ENCODE assay signal across 21 cellular contexts in the genomic region with DNA sequence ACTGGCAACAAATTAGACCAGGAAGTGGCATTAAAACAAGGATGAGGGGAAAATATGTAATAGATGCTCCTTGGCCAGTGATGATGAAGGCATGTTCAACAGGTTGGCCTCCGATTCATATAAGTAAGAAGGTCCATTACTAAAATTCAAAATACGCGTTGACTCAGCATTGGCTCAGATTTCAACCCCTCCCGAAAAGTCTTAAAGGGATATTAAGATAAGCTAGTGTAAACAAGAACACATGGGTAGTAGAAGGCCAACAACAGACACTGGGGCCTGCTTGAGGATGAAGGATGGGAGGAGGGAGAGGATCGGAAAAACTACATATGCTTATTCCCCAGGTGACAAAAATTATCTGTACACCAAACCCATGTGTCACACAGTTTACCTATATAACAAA. TPM values are rescaled to one million over a fixed set of nuclear protein-coding genes. Genes with fewer than 3 reads are reported as not detected.
"Had no signal": no experiment of that assay in that cellular context is flagged by ENCODE, and none has a peak within 500 bp of the region (broad histone marks: within the 10 kb centered on the region; RNA-seq: fewer than 3 reads in every experiment).

No MANE protein-coding gene starts in this region.

- H3K36me3 ChIP-seq: left ventricle myocardium inferior, pancreas, thyroid gland had no signal

- H3K27ac ChIP-seq: left ventricle myocardium inferior, pancreas, thyroid gland, VCaP had no signal

- H3K27ac Mint-ChIP-seq: activated naive CD4-positive, alpha-beta T cell treated with anti-CD3 and anti-CD28 coated beads for 36 hours; activated naive CD8-positive, alpha-beta T cell treated with anti-CD3 and anti-CD28 coated beads, Interleukin-2, amount 50 U/mL, for 24 hours; activated T-helper 2 cell treated with anti-CD3 and anti-CD28 coated beads, Interferon-gamma antibody, Interleukin-2, Interleukin-4, amounts not matched to agents 10 μg/mL and 5 μg/mL and 100 μg/mL, durations not matched to agents 14 hours and 24 hours and 36 hours; memory B cell; naive thymus-derived CD8-positive, alpha-beta T cell; stimulated activated naive B cell treated with anti-CD40 and anti-IgM and Interleukin-4, amounts not matched to agents 10 μg/mL and 1 μg/mL and 100 μg/mL, for 72 hours had no signal

- H3K4me3 ChIP-seq: left ventricle myocardium inferior, pancreas, thyroid gland had no signal

- H3K9me3 Mint-ChIP-seq: activated naive CD4-positive, alpha-beta T cell treated with anti-CD3 and anti-CD28 coated beads for 36 hours; activated naive CD8-positive, alpha-beta T cell treated with anti-CD3 and anti-CD28 coated beads, Interleukin-2, amount 50 U/mL, for 24 hours; activated T-helper 2 cell treated with anti-CD3 and anti-CD28 coated beads, Interferon-gamma antibody, Interleukin-2, Interleukin-4, amounts not matched to agents 10 μg/mL and 5 μg/mL and 100 μg/mL, durations not matched to agents 14 hours and 24 hours and 36 hours; memory B cell; naive thymus-derived CD8-positive, alpha-beta T cell; stimulated activated naive B cell treated with anti-CD40 and anti-IgM and Interleukin-4, amounts not matched to agents 10 μg/mL and 1 μg/mL and 100 μg/mL, for 72 hours had no signal

- H3K4me1 ChIP-seq: left ventricle myocardium inferior, pancreas, thyroid gland had no signal

- ATAC-seq: activated naive CD8-positive, alpha-beta T cell treated with anti-CD3 and anti-CD28 coated beads, Interleukin-2, amount 50 U/mL, for 24 hours; naive thymus-derived CD8-positive, alpha-beta T cell; pancreas; stimulated activated naive B cell treated with anti-CD40 and anti-IgM and Interleukin-4, amounts not matched to agents 10 μg/mL and 1 μg/mL and 100 μg/mL, for 72 hours had no signal

- H3K4me1 Mint-ChIP-seq: activated naive CD8-positive, alpha-beta T cell treated with anti-CD3 and anti-CD28 coated beads, Interleukin-2, amount 50 U/mL, for 24 hours; memory B cell had no signal

- DNase-seq: activated CD4-positive, alpha-beta T cell treated with anti-CD3 and anti-CD28 coated beads for 1 hour; activated CD4-positive, alpha-beta T cell treated with anti-CD3 and anti-CD28 coated beads, Interleukin-2, amount 50 U/mL, for 48 hours; activated naive CD4-positive, alpha-beta T cell treated with anti-CD3 and anti-CD28 coated beads for 36 hours; activated naive CD8-positive, alpha-beta T cell treated with anti-CD3 and anti-CD28 coated beads, Interleukin-2, amount 50 U/mL, for 24 hours; glutamatergic neuron; hypothalamus; left ventricle myocardium inferior; naive thymus-derived CD8-positive, alpha-beta T cell; pancreas; stimulated activated CD4-positive, alpha-beta T cell treated with anti-CD3 and anti-CD28 coated beads, Interleukin-2, amount 100 ng/mL, for 48 hours; stimulated activated naive B cell treated with anti-CD40 and anti-IgM and Interleukin-4, amounts not matched to agents 10 μg/mL and 1 μg/mL and 100 μg/mL, for 72 hours; thyroid gland had no signal

- H3K4me3 Mint-ChIP-seq: activated naive CD4-positive, alpha-beta T cell treated with anti-CD3 and anti-CD28 coated beads for 36 hours; activated naive CD8-positive, alpha-beta T cell treated with anti-CD3 and anti-CD28 coated beads, Interleukin-2, amount 50 U/mL, for 24 hours; memory B cell; naive thymus-derived CD8-positive, alpha-beta T cell; stimulated activated naive B cell treated with anti-CD40 and anti-IgM and Interleukin-4, amounts not matched to agents 10 μg/mL and 1 μg/mL and 100 μg/mL, for 72 hours had no signal

- H3K27me3 ChIP-seq: pancreas, thyroid gland had no signal

- H3K9me3 ChIP-seq: left ventricle myocardium inferior, pancreas, thyroid gland had no signal

- H3K36me3 Mint-ChIP-seq: memory B cell; naive thymus-derived CD8-positive, alpha-beta T cell; stimulated activated naive B cell treated with anti-CD40 and anti-IgM and Interleukin-4, amounts not matched to agents 10 μg/mL and 1 μg/mL and 100 μg/mL, for 72 hours had no signal

RNA-seq across cellular contexts. Expression of a gene that starts 42.9 kb away (rescaled TPM):
- total RNA-seq: activated naive CD4-positive, alpha-beta T cell treated with anti-CD3 and anti-CD28 coated beads for 36 hours; activated T-helper 2 cell treated with anti-CD3 and anti-CD28 coated beads, Interferon-gamma antibody, Interleukin-2, Interleukin-4, amounts not matched to agents 10 μg/mL and 5 μg/mL and 100 μg/mL, durations not matched to agents 14 hours and 24 hours and 36 hours; cardiac septum; kidney epithelial cell; left ventricle myocardium inferior; mucosa of gallbladder; naive thymus-derived CD8-positive, alpha-beta T cell; pancreas; T-helper 1 cell treated with Interleukin-12 subunit alpha and Interleukin-12 subunit beta and Interleukin-4 antibody, amounts not matched to agents 30 ng/mL and 1 ng/mL, for 36 hours; thyroid gland; urinary bladder had no signal
- polyA plus RNA-seq: esophagus; naive thymus-derived CD8-positive, alpha-beta T cell; pancreas; urinary bladder had no signal
